21 cellular contexts compared by ENCODE assay signal in the genomic region with DNA sequence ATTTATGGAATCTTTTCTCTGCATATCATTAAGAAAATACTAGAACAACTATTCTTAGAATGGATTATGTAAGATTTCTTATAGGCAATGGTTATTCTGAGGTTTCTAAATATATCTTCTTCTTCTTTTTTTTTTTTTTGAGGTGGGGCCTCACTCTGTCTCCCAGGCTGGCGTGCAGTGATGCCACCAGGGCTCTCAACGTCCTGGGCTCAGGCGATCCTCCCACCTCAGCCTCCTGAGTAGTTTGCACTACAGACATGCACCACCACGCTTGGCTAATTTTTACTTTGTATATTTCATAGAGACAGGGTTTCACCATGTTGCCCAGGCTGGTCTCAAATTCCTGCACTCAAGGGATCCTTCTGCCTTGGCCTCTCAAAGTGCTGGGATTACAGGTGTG.
"Had no signal": no experiment of that assay in that cellular context is flagged by ENCODE, and none has a peak within 500 bp of the region (broad histone marks: within the 10 kb centered on the region; RNA-seq: fewer than 3 reads in every experiment).

No MANE protein-coding gene starts in this region.

- H3K4me1 Mint-ChIP-seq: mesothelial cell of epicardium, naive B cell, nephron progenitor cell, WTC11 had no signal

- DNase-seq: activated CD4-positive, alpha-beta T cell treated with anti-CD3 and anti-CD28 coated beads for 1 hour; activated naive CD4-positive, alpha-beta T cell; activated T-cell treated with anti-CD3 and anti-CD28 coated beads for 4 hours; activated T-cell treated with anti-CD3 and anti-CD28 coated beads, Interleukin-2, amount 50 U/mL, for 72 hours; central memory CD4-positive, alpha-beta T cell; endodermal cell; foreskin melanocyte; heart right ventricle; naive B cell; nephron progenitor cell; right lobe of liver; stimulated activated CD4-positive, alpha-beta T cell treated with anti-CD3 and anti-CD28 coated beads, Interleukin-12 subunit alpha, Interleukin-12 subunit beta, amount 100 ng/mL, for 4 hours; stimulated activated CD4-positive, alpha-beta T cell treated with anti-CD3 and anti-CD28 coated beads, Interleukin-4, amount 100 ng/mL, for 1 hour; stimulated activated naive CD8-positive, alpha-beta T cell treated with anti-CD3 and anti-CD28 coated beads, Interleukin-15, Interleukin-2, amounts not matched to agents 100 U/mL and 50 U/mL, for 24 hours had no signal

- H3K9me3 Mint-ChIP-seq: activated naive CD4-positive, alpha-beta T cell treated with anti-CD3 and anti-CD28 coated beads, Interleukin-2, amount 50 U/mL, for 72 hours; activated T-cell treated with anti-CD3 and anti-CD28 coated beads, Interleukin-2, amount 50 U/mL, for 72 hours; endodermal cell; mesothelial cell of epicardium; naive B cell; nephron progenitor cell; type B pancreatic cell; WTC11 had no signal

- H3K27ac Mint-ChIP-seq: activated naive CD4-positive, alpha-beta T cell treated with anti-CD3 and anti-CD28 coated beads, Interleukin-2, amount 50 U/mL, for 72 hours; activated T-cell treated with anti-CD3 and anti-CD28 coated beads, Interleukin-2, amount 50 U/mL, for 72 hours; endodermal cell; mesothelial cell of epicardium; nephron progenitor cell; type B pancreatic cell; WTC11 had no signal

- H3K4me3 Mint-ChIP-seq: activated T-cell treated with anti-CD3 and anti-CD28 coated beads, Interleukin-2, amount 50 U/mL, for 72 hours; endodermal cell; mesothelial cell of epicardium; naive B cell; nephron progenitor cell; type B pancreatic cell; WTC11 had no signal

- H3K9me3 ChIP-seq: breast epithelium, heart right ventricle, neutrophil, right lobe of liver had no signal

- H3K4me3 ChIP-seq: breast epithelium, heart right ventricle, right lobe of liver, skin epidermis had no signal

- H3K36me3 Mint-ChIP-seq: activated naive CD4-positive, alpha-beta T cell treated with anti-CD3 and anti-CD28 coated beads, Interleukin-2, amount 50 U/mL, for 72 hours; mesothelial cell of epicardium; naive B cell; type B pancreatic cell; WTC11 had no signal

- H3K4me1 ChIP-seq: breast epithelium had no signal

- H3K36me3 ChIP-seq: breast epithelium, heart right ventricle, neutrophil, right lobe of liver had no signal

- H3K27ac ChIP-seq: breast epithelium, heart right ventricle, neutrophil, right lobe of liver, skin epidermis had no signal

- H3K27me3 ChIP-seq: breast epithelium, heart right ventricle, neutrophil, right lobe of liver had no signal
